ENCODE assay signal across 13 cellular contexts in the genomic region with DNA sequence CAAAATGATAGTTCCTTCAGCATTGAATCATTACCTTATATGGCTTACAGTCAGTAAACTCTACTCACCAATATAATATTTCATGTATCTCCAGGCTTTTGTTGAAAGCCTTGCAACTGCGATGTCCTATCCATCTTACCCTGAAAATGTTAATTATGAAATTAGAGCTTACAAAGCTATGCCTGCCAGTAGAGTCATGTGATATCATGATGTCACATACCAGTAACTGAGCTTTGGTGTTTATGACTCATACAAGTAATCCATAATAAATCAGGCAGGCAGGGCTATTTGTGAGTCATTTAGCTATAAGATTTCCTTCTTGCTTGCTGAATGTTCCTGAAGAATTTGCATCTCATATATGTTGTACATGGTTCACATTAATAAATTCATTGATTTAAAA. TPM values are rescaled to one million over a fixed set of nuclear protein-coding genes. Genes with fewer than 3 reads are reported as not detected.
DNase-seq lines count a peak whose midpoint lies in the region; TF ChIP-seq lines count a peak whose summit lies in the region.
"Had no signal": no experiment of that assay in that cellular context is flagged by ENCODE, and none has a peak within 500 bp of the region (broad histone marks: within the 10 kb centered on the region; RNA-seq: fewer than 3 reads in every experiment).

No MANE protein-coding gene starts in this region.

- WGBS in H9 (ENCODE audit: extremely low coverage, insufficient read length, low lambda C conversion rate), result no CpG with 5 or more reads among the region's 1 CpG

- no peak overlapping the region for H3K27ac ChIP-seq in H9 (ENCODE audit: insufficient read length, low read depth, low read length)
- H3K27ac ChIP-seq: HL-60, neutrophil, vagina had no signal

- no peak overlapping the region for H2BK20ac ChIP-seq in H9 (ENCODE audit: low read depth, low read length, poor library complexity, severe bottlenecking)

- peaks cover 2% of the 10 kb centered on the region in 3 experiments; a peak in 5 of 7 replicates for H3K36me3 Mint-ChIP-seq in H9 (ENCODE audit: insufficient read depth in 1 of 3, low read depth in 3 of 3)

- H3K23ac ChIP-seq in H9 (ENCODE audit: insufficient read length, low read depth, low read length), result no peak overlapping the region

- H2BK120ac ChIP-seq in H9 (ENCODE audit: low read depth, low read length, poor library complexity, severe bottlenecking), result no peak overlapping the region

- H4K91ac ChIP-seq in H9 (ENCODE audit: insufficient read length, low read depth, low read length), result no peak overlapping the region

- H3K18ac ChIP-seq in H9 (ENCODE audit: insufficient read length, low read depth, low read length), result no peak overlapping the region

- peaks cover 6% of the 10 kb centered on the region; the same call in 1 of the 2 replicates for H3K4me1 ChIP-seq in H9 (ENCODE audit: insufficient read depth, low read length)
- H3K4me1 ChIP-seq: vagina had no signal

- no peak overlapping the region for H4K8ac ChIP-seq in H9 (replicated peaks; ENCODE audit: insufficient read length, low read depth, low read length)

- no peak overlapping the region for H3K4ac ChIP-seq in H9 (ENCODE audit: low read depth, low read length)

- no peak overlapping the region for H3K9ac ChIP-seq in H9 (ENCODE audit: extremely low read depth, insufficient read length, low read length)

- no peaks in the 10 kb centered on the region for H3K79me2 ChIP-seq in H9 (ENCODE audit: insufficient read depth, low read length)

- H3K79me1 ChIP-seq in H9 (ENCODE audit: insufficient read depth, low read depth, low read length, poor library complexity, severe bottlenecking), result no peaks in the 10 kb centered on the region

- no peak overlapping the region for H2AFZ ChIP-seq in H9 (ENCODE audit: low read length)

- no peak overlapping the region for H4K5ac ChIP-seq in H9 (ENCODE audit: insufficient read length, low read depth, low read length)

- TF ChIP-seq CTCF in H9 (conservative IDR thresholded peaks at IDR 0.05), result no peak

- no peak overlapping the region for H3T11ph ChIP-seq in H9 (ENCODE audit: low read length)

- H3K4me1 Mint-ChIP-seq in H9, result peaks cover 15 to 17% of the 10 kb centered on the region in 2 experiments

- no peak overlapping the region for H2BK15ac ChIP-seq in H9 (ENCODE audit: low read depth, low read length)

- H3K4me2 ChIP-seq in H9 (ENCODE audit: insufficient read depth, insufficient read length, low read length), result no peak overlapping the region

- H3K9me3 ChIP-seq in H9 (ENCODE audit: control insufficient read depth, low read depth, low read length), result no peaks in the 10 kb centered on the region
- H3K9me3 ChIP-seq: neutrophil, vagina had no signal

- no peaks in the 10 kb centered on the region for H3K27me3 Mint-ChIP-seq in H9 (ENCODE audit: low read depth)

- H3K27me3 ChIP-seq in H9 (ENCODE audit: insufficient read depth, low read length), result no peaks in the 10 kb centered on the region
- H3K27me3 ChIP-seq: neutrophil, vagina had no signal

- H3K4me3 Mint-ChIP-seq in H9, result no peak overlapping the region

- no peak overlapping the region for H3K27ac Mint-ChIP-seq in H9

- DNase-seq in NOMO-1 (lab: John Stamatoyannopoulos, UW; ENCODE audit: unreplicated experiment in 2 of 2) (peak; percentile 1 to 22), NOMO-1 treated with dmso at 0.1 percent for 144 hours (lab: John Stamatoyannopoulos, UW; ENCODE audit: unreplicated experiment) (no peak), RPMI7951 (ENCODE audit: low read depth) (peak; percentile 27), fibroblast of the conjunctiva (ENCODE audit: low read depth) (peak; percentile 77), stromal cell of bone marrow (ENCODE audit: low read depth) (peak; percentile 72), DMS114 treated with DMSO at 0.1 percent for 48 hours (lab: John Stamatoyannopoulos, UW; ENCODE audit: unreplicated experiment) (no peak), H9 (no peak), cardiac septum (ENCODE audit: low spot score) (no peak)
- DNase-seq: AML-193, T1000 had no signal

- no peaks in the 10 kb centered on the region for H3K23me2 ChIP-seq in H9 (ENCODE audit: insufficient read length, low read depth, low read length, poor library complexity, severe bottlenecking)

- no peak overlapping the region for H3K14ac ChIP-seq in H9 (ENCODE audit: insufficient read depth, low read length)

- no peak overlapping the region for H2BK5ac ChIP-seq in H9 (ENCODE audit: insufficient read length, low read length)

- H3K56ac ChIP-seq in H9 (ENCODE audit: insufficient read length, low read depth, low read length), result no peak overlapping the region

- peaks cover 5 to 10% of the 10 kb centered on the region in 2 experiments for H3K9me3 Mint-ChIP-seq in H9

- no peak overlapping the region for H2AK5ac ChIP-seq in H9 (ENCODE audit: insufficient read length, low read length)

- no peaks in the 10 kb centered on the region for H4K20me1 ChIP-seq in H9 (ENCODE audit: control insufficient read depth, insufficient read depth, insufficient read length)

- intact Hi-C loops in cardiac septum (cut with DNase I), result no loop called here

- H2BK12ac ChIP-seq in H9 (ENCODE audit: insufficient read length, low read depth, low read length), result no peak overlapping the region

RNA-seq across cellular contexts. Expression of a gene that starts 44.9 kb away (rescaled TPM):
- not detected in 2 replicates for total RNA-seq in RPMI7951 (2014; rRNA removed; shearing (Covaris generic))
- total RNA-seq in H9 (2021) (5.2 and 5.7 TPM in 2 replicates), cardiac septum (0.11 TPM)

Comparison
In these comparisons a context has a peak if more than half of its experiments do, and no peak if none do; other contexts are left out.
1. DNase-seq: peak in NOMO-1 (2 of 2), RPMI7951 (single experiment), fibroblast of the conjunctiva (single experiment) and stromal cell of bone marrow (single experiment); none in NOMO-1 treated with dmso at 0.1 percent for 144 hours (single experiment), DMS114 treated with DMSO at 0.1 percent for 48 hours (single experiment), H9 (single experiment) and cardiac septum (single experiment).